Comparison of ENCODE assay signal across 7 cellular contexts in the genomic region with DNA sequence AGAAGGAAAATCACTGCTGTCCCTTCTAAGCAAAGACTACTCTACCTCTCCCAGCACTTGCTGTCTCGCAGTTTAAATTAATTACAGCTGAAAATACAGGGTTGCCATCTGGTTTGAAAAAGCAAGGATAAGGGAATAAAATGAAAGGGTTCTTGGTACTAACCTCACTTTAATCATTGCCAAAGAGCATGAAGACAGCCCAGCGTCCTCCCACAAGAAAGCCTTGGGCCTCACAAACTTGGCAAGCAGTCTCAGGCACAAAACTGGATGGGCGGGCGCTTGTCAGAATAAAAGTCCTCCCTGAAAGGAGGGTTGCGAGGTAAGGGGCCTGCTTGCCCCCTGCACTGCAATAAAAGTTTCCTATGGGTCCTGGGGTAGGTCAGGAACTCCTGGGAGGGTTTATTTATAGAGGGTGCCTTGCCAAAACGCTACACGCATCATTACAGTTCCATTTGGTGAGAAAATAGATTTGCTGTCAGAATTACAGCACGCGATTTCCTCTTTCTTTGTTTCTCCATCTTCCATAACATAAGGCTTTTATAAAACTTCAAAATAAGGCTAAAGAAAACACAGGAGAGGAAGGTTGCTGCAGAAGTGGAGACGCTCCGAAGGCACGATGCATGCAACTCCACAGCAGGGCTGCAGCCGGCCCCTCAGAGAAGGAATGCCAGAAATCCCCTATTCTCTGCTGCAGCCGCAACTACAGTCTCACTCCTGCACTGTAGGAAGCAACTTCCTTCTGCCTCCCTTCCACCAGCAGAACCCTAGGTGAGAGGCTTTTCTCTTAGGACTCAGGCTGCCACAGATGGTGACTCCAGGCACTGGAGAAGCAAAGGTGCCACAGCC.
DNase-seq lines count a peak whose midpoint lies in the region; ATAC-seq and TF ChIP-seq lines count a peak whose summit lies in the region.

No MANE protein-coding gene starts in this region.

- no peak for TF ChIP-seq CTCF in LNCaP clone FGC (IDR thresholded peaks at IDR 0.05; ENCODE audit: control insufficient read depth, extremely low read depth, insufficient read depth)
- TF ChIP-seq CTCF in right atrium auricular region (IDR thresholded peaks at IDR 0.05): no peak
- no peak for TF ChIP-seq CTCF in psoas muscle (IDR thresholded peaks at IDR 0.05)

- WGBS in psoas muscle, 3 donors: 5 to 16% (median 11%) methylated on average over 14 of the region's 14 CpGs

- H3K27me3 ChIP-seq in right atrium auricular region (no peaks in the 10 kb centered on the region), psoas muscle (ENCODE audit: insufficient read depth in 3 of 3, low read length in 2 of 3) (no peaks in the 10 kb centered on the region)

- DNase-seq in LNCaP clone FGC (ENCODE audit: low read depth): no peak
- DNase-seq in anterior cingulate cortex (lab: John Stamatoyannopoulos, UW): peak in 53 of 58 donors; percentile 31 to 89 (median 71)
- DNase-seq in right atrium auricular region (ENCODE audit: low spot score): peak; percentile 85
- DNase-seq in psoas muscle: peak; percentile 67 to 76
- DNase-seq in NCI-H82 (lab: John Stamatoyannopoulos, UW): no peak
- DNase-seq in NCI-H146 (lab: John Stamatoyannopoulos, UW): no peak

- no peaks in the 10 kb centered on the region for H3K9me3 ChIP-seq in right atrium auricular region
- H3K9me3 ChIP-seq in psoas muscle: no peaks in the 10 kb centered on the region

- no peaks in the 10 kb centered on the region for H3K36me3 ChIP-seq in right atrium auricular region
- no peaks in the 10 kb centered on the region for H3K36me3 ChIP-seq in psoas muscle (ENCODE audit: insufficient read depth in 1 of 2, low read depth in 1 of 2)

- H3K4me1 ChIP-seq in right atrium auricular region (peaks cover 0 to 74% of the 10 kb centered on the region in 2 donors), psoas muscle (peaks cover 53% of the 10 kb centered on the region)

- H3K4me3 ChIP-seq in LNCaP clone FGC (ENCODE audit: low read depth, low read length) (peak overlapping the region; percentile 37), right atrium auricular region (peak overlapping the region; percentile 6 to 38), psoas muscle (peak overlapping the region; percentile 47)

- ATAC-seq in GM18907 (IDR thresholded peaks at IDR 0.05; ENCODE audit: unreplicated experiment) (peak; percentile 64), psoas muscle (peak; percentile 60 to 81 (median 71))

- intact Hi-C loops in psoas muscle (cut with DNase I): no loop called here

- H3K27ac ChIP-seq in right atrium auricular region (peak overlapping the region; percentile 59 to 72), psoas muscle (peak overlapping the region; percentile 58)

Comparison
In these comparisons a context has a peak if more than half of its experiments do, and no peak if none do; other contexts are left out.
1. DNase-seq: peak in anterior cingulate cortex (53 of 58), right atrium auricular region (single experiment) and psoas muscle (2 of 2); none in LNCaP clone FGC (single experiment), NCI-H82 (single experiment) and NCI-H146 (single experiment).
2. Peak in every context shown above with its lines, with median percentiles within 50 percentile points of each other: H3K4me3 ChIP-seq.